ENCODE assay signal across 39 cellular contexts in genomic region chr2:237555560-237555959, GRCh38. TPM values are rescaled to one million over a fixed set of nuclear protein-coding genes. Genes with fewer than 3 reads are reported as not detected.
"Had no signal": no experiment of that assay in that cellular context is flagged by ENCODE, and none has a peak within 500 bp of the region (broad histone marks: within the 10 kb centered on the region; RNA-seq: fewer than 3 reads in every experiment).

No MANE protein-coding gene starts in this region.

- ATAC-seq: activated naive CD4-positive, alpha-beta T cell treated with anti-CD3 and anti-CD28 coated beads, Interleukin-2, amount 50 U/mL, for 72 hours; activated naive CD8-positive, alpha-beta T cell treated with anti-CD3 and anti-CD28 coated beads, Interleukin-2, amount 50 U/mL, for 24 hours; activated T-cell treated with anti-CD3 and anti-CD28 coated beads, Interleukin-2, amount 50 U/mL, for 4 hours; activated T-cell treated with anti-CD3 and anti-CD28 coated beads, Interleukin-2, amount 50 U/mL, for 72 hours; activated T-helper 17 cell treated with anti-CD3 and anti-CD28 coated beads, Interleukin-2, amount 50 U/mL, for 72 hours; body of pancreas had no signal

- H3K4me1 ChIP-seq: adrenal gland, ascending aorta, body of pancreas, colonic mucosa had no signal

- H3K36me3 ChIP-seq: adrenal gland, ascending aorta, breast epithelium, cardiac muscle cell had no signal

- H3K4me3 ChIP-seq: adrenal gland, ascending aorta, body of pancreas, breast epithelium, cardiac muscle cell, colonic mucosa had no signal

- FAIRE-seq: astrocyte, bronchial epithelial cell, colon had no signal

- H3K9me3 ChIP-seq: body of pancreas, colonic mucosa had no signal

- H3K27ac ChIP-seq: adrenal gland, ascending aorta, body of pancreas, brain microvascular endothelial cell, breast epithelium, cardiac muscle cell, colonic mucosa had no signal

- H3K27me3 ChIP-seq: adrenal gland, ascending aorta, body of pancreas, brain microvascular endothelial cell, breast epithelium, cardiac muscle cell, colonic mucosa had no signal

- DNase-seq: activated effector memory CD4-positive, alpha-beta T cell treated with anti-CD3 and anti-CD28 coated beads, Interleukin-2, amount 50 U/mL, for 16 hours; activated effector memory CD4-positive, alpha-beta T cell treated with Interleukin-2 at 50 U/mL for 16 hours; activated gamma-delta T cell treated with Interleukin-2 at 50 U/mL for 16 hours; activated naive CD4-positive, alpha-beta T cell; activated naive CD4-positive, alpha-beta T cell treated with anti-CD3 and anti-CD28 coated beads for 36 hours; activated naive CD4-positive, alpha-beta T cell treated with anti-CD3 and anti-CD28 coated beads, Interleukin-2, amount 10 ng/mL, durations not matched to agents 7 days and 5 days; activated naive CD4-positive, alpha-beta T cell treated with anti-CD3 and anti-CD28 coated beads, Interleukin-2, amount 50 U/mL, for 16 hours; activated naive CD4-positive, alpha-beta T cell treated with Interleukin-2 at 50 U/mL for 16 hours; activated naive CD8-positive, alpha-beta T cell treated with anti-CD3 and anti-CD28 coated beads for 36 hours; activated naive CD8-positive, alpha-beta T cell treated with anti-CD3 and anti-CD28 coated beads, Interleukin-2, amount 10 ng/mL, durations not matched to agents 7 days and 5 days; activated naive CD8-positive, alpha-beta T cell treated with anti-CD3 and anti-CD28 coated beads, Interleukin-2, amount 50 U/mL, for 24 hours; activated T-cell treated with anti-CD3 and anti-CD28 coated beads, Interleukin-2, amount 50 U/mL, for 24 hours; activated T-cell treated with anti-CD3 and anti-CD28 coated beads, Interleukin-2, amount 50 U/mL, for 4 hours; activated T-cell treated with anti-CD3 and anti-CD28 coated beads, Interleukin-2, amount 50 U/mL, for 48 hours; activated T-cell treated with anti-CD3 and anti-CD28 coated beads, Interleukin-2, amount 50 U/mL, for 72 hours; adrenal gland; amniotic stem cell; amygdala; aorta; body of pancreas; brain microvascular endothelial cell; caudate nucleus; central memory CD4-positive, alpha-beta T cell; cerebellar nuclear complex; colonic mucosa had no signal

RNA-seq across cellular contexts. Expression of gene PRLH, which starts 10.8 kb away (rescaled TPM):
- total RNA-seq: activated naive CD4-positive, alpha-beta T cell treated with anti-CD3 and anti-CD28 coated beads for 36 hours; activated naive CD4-positive, alpha-beta T cell treated with anti-CD3 and anti-CD28 coated beads, Interleukin-2, amount 50 U/mL, for 72 hours; activated naive CD8-positive, alpha-beta T cell treated with anti-CD3 and anti-CD28 coated beads for 36 hours; activated naive CD8-positive, alpha-beta T cell treated with anti-CD3 and anti-CD28 coated beads, Interleukin-2, amount 10 ng/mL, durations not matched to agents 7 days and 5 days; activated T-cell treated with anti-CD3 and anti-CD28 coated beads, Interleukin-2, amount 50 U/mL, for 4 hours; activated T-cell treated with anti-CD3 and anti-CD28 coated beads, Interleukin-2, amount 50 U/mL, for 72 hours; activated T-helper 1 cell treated with anti-CD3 and anti-CD28 coated beads, Interleukin-12 subunit alpha, Interleukin-12 subunit beta, Interleukin-2, Interleukin-4 antibody, amounts not matched to agents 30 ng/mL and 10 ng/mL and 1 ng/mL, durations not matched to agents 14 hours and 24 hours and 36 hours; activated T-helper 17 cell treated with anti-CD3 and anti-CD28 coated beads, Interleukin-2, amount 50 U/mL, for 72 hours; activated T-helper 2 cell treated with anti-CD3 and anti-CD28 coated beads, Interferon-gamma antibody, Interleukin-2, Interleukin-4, amounts not matched to agents 10 μg/mL and 5 μg/mL and 100 μg/mL, durations not matched to agents 14 hours and 24 hours and 36 hours; adrenal gland; aorta; ascending aorta; astrocyte; body of pancreas; breast epithelium; bronchial epithelial cell; cardiac muscle cell; cardiac septum; cerebellum; chondrocyte; colonic mucosa had no signal
- polyA plus RNA-seq: adipose tissue, adrenal gland, aorta, cardiac muscle cell had no signal

RNA-seq across cellular contexts. Expression of gene RAB17, which starts 35.0 kb away (rescaled TPM):
- total RNA-seq: activated naive CD4-positive, alpha-beta T cell treated with anti-CD3 and anti-CD28 coated beads for 36 hours; activated naive CD8-positive, alpha-beta T cell treated with anti-CD3 and anti-CD28 coated beads, Interleukin-2, amount 10 ng/mL, durations not matched to agents 7 days and 5 days; activated T-helper 1 cell treated with anti-CD3 and anti-CD28 coated beads, Interleukin-12 subunit alpha, Interleukin-12 subunit beta, Interleukin-2, Interleukin-4 antibody, amounts not matched to agents 30 ng/mL and 10 ng/mL and 1 ng/mL, durations not matched to agents 14 hours and 24 hours and 36 hours had no signal
